3 cellular contexts compared by ENCODE assay signal in genomic region chr7:116636997-116637396, GRCh38.
"Had no signal": no experiment of that assay in that cellular context is flagged by ENCODE, and none has a peak within 500 bp of the region (broad histone marks: within the 10 kb centered on the region; RNA-seq: fewer than 3 reads in every experiment).

No MANE protein-coding gene starts in this region.

- DNase-seq: GDM1, GF-D8 had no signal

- H3K4me3 ChIP-seq: GM12878 had no signal
